Comparison of ENCODE assay signal across 15 cellular contexts in the genomic region with DNA sequence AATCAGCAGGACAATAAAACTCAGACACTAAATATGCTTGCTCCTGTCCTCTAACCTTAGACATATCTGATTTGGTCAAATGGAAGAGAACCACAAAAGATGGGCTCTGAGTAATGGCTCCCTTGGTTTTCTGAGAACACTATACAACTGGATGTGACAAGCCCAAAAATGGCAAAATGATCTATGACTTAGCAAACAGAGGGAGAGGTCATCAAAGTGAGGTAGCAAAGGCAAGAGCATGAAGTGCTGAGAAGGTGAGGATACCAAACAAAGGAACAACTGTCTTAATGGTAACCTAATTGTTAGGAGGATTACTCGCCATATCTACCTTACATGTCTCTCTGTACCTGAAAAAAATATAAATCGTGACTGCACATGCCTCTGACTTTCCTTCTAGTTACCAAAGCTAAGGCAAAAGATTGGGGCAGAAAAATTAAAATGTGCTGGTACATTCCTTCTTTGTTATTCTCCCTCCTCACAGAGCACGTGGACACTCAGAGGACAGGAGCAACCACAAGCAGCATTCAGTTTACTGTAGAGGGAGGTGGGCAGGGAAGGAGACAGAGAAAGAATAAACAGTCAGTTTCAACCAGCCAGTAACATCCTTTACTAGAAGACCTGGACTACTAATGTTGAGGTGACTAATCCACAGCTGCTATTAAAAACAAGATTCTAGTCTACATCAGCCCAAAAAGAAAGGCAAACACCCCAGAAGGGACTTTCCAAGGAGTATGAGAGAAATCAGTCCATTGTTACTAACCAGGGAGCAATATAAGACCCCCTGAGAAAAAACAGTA.
A peak's percentile ranks its signal among the peaks of the same experiment; 100 is the strongest.
DNase-seq lines count a peak whose midpoint lies in the region; ATAC-seq and TF ChIP-seq lines count a peak whose summit lies in the region.
"Had no signal": no experiment of that assay in that cellular context is flagged by ENCODE, and none has a peak within 500 bp of the region (broad histone marks: within the 10 kb centered on the region; RNA-seq: fewer than 3 reads in every experiment).

No MANE protein-coding gene starts in this region.

- H3K79me2 ChIP-seq in fibroblast of lung (ENCODE audit: control insufficient read depth, insufficient read depth, low read length): no peaks in the 10 kb centered on the region

- peaks cover 7% of the 10 kb centered on the region for H3K4me1 ChIP-seq in fibroblast of lung (ENCODE audit: control insufficient read depth, extremely low read depth, insufficient read depth, low read length)

- no peaks in the 10 kb centered on the region for H4K20me1 ChIP-seq in fibroblast of lung (ENCODE audit: control insufficient read depth, extremely low read depth, insufficient read depth, low read length)

- peaks cover 2% of the 10 kb centered on the region for H3K36me3 ChIP-seq in fibroblast of lung (ENCODE audit: control insufficient read depth, insufficient read depth, low read length)

- no peaks in the 10 kb centered on the region for H3K9me3 ChIP-seq in fibroblast of lung (ENCODE audit: control insufficient read depth, insufficient read depth, low read depth, low read length)
- H3K9me3 ChIP-seq: gastroesophageal sphincter had no signal

- no peak overlapping the region for H3K4me3 ChIP-seq in AG04449 (ENCODE audit: low read depth, low read length)
- no peak overlapping the region for H3K4me3 ChIP-seq in fibroblast of lung (replicated peaks in 1 of 4; ENCODE audit: control extremely low read depth in 1 of 4, insufficient read depth in 1 of 4, low read depth in 3 of 4, low read length in 4 of 4)
- H3K4me3 ChIP-seq: gastroesophageal sphincter, lung, SK-N-MC had no signal

- no peak overlapping the region for H3K27ac ChIP-seq in fibroblast of lung (ENCODE audit: insufficient read depth, low read length)
- H3K27ac ChIP-seq: gastroesophageal sphincter, SK-N-MC had no signal

- CTCF ChIA-PET in AG04449 (lab: Yijun Ruan, JAX): interaction anchor here (0.6 to 3.0 kb wide), 4 partner anchors 14 to 24 kb away, joined by 3 to 20 read pairs (median 9); no protein-coding TSS in a partner anchor

- H3K4me2 ChIP-seq in fibroblast of lung (ENCODE audit: extremely low read depth, insufficient read depth, low read length): no peak overlapping the region

- no peak for ATAC-seq in GM18511 (IDR thresholded peaks at IDR 0.05; ENCODE audit: unreplicated experiment)
- ATAC-seq: CD8-positive, alpha-beta T cell; gastroesophageal sphincter had no signal

- POLR2A ChIA-PET in AG04449 (lab: Yijun Ruan, JAX): no interaction called here

- H3K27me3 ChIP-seq in fibroblast of lung (ENCODE audit: control insufficient read depth, insufficient read depth, low read length): no peaks in the 10 kb centered on the region
- H3K27me3 ChIP-seq: gastroesophageal sphincter had no signal

- no peak for TF ChIP-seq CTCF in AG04449 (IDR thresholded peaks at IDR 0.05; ENCODE audit: insufficient read depth, low read length, missing control alignments)
- no peak for TF ChIP-seq CTCF in GM10266 (IDR thresholded peaks at IDR 0.05; ENCODE audit: control insufficient read depth, insufficient read depth, low read depth, missing control alignments)
- TF ChIP-seq CTCF in fibroblast of lung (conservative IDR thresholded peaks at IDR 0.05 in 1 of 2, IDR thresholded peaks at IDR 0.05 in 1 of 2; ENCODE audit: low read depth in 1 of 2, low read length in 2 of 2): no peak

- DNase-seq in AG04449 (ENCODE audit: low read depth, low spot score) (peak; percentile 16), GM10266 (ENCODE audit: extremely low spot score) (peak; percentile 32), NCI-H69 (lab: John Stamatoyannopoulos, UW) (peak; percentile 52), fibroblast of lung (ENCODE audit: low read depth in 2 of 2) (peak; percentile 47 to 82), SKM-1 (lab: John Stamatoyannopoulos, UW; ENCODE audit: unreplicated experiment) (no peak), NCI-H2081 (lab: John Stamatoyannopoulos, UW) (no peak), germinal center (ENCODE audit: low spot score) (no peak)
- DNase-seq: activated CD4-positive, alpha-beta T cell treated with anti-CD3 and anti-CD28 coated beads, Interleukin-2, amount 50 U/mL, for 1 hour; CD8-positive, alpha-beta T cell; KG1; NCI-H446 treated with DMSO at 0.1 percent for 48 hours had no signal

- no peak overlapping the region for H3K9ac ChIP-seq in fibroblast of lung (ENCODE audit: insufficient read depth, low read length)

- H2AFZ ChIP-seq in fibroblast of lung (ENCODE audit: low read length): no peak overlapping the region

Comparison
In these comparisons a context has a peak if more than half of its experiments do, and no peak if none do; other contexts are left out.
1. DNase-seq: peak in AG04449 (single experiment), GM10266 (single experiment), NCI-H69 (single experiment) and fibroblast of lung (2 of 2); none in SKM-1 (single experiment), NCI-H2081 (0 of 2) and germinal center (single experiment).